16 cellular contexts compared by ENCODE assay signal in genomic region chr11:31956310-31956709, GRCh38.
DNase-seq lines count a peak whose midpoint lies in the region; ATAC-seq and TF ChIP-seq lines count a peak whose summit lies in the region.
"Had no signal": no experiment of that assay in that cellular context is flagged by ENCODE, and none has a peak within 500 bp of the region (broad histone marks: within the 10 kb centered on the region; RNA-seq: fewer than 3 reads in every experiment).

No MANE protein-coding gene starts in this region.

- peak; percentile 6 for DNase-seq in activated CD8-positive, alpha-beta T cell treated with anti-CD3 and anti-CD28 coated beads for 36 hours
- DNase-seq in activated CD8-positive, alpha-beta T cell treated with anti-CD3 and anti-CD28 coated beads, Interleukin-2, amount 10 ng/mL, durations not matched to agents 7 days and 5 days = no peak
- DNase-seq in M059J (ENCODE audit: low read depth) (peak; percentile 71), kidney tubule cell (ENCODE audit: low spot score) (peak; percentile 13), cerebellar cortex (ENCODE audit: low spot score) (no peak), dermis blood vessel endothelial cell (no peak), HCEC 1CT (no peak)
- DNase-seq: activated CD4-positive, CD25-positive, alpha-beta regulatory T cell treated with anti-CD3 and anti-CD28 coated beads, Interleukin-2, amount 50 U/mL, for 72 hours; CD4-positive, CD25-positive, alpha-beta regulatory T cell; GOT3; MG63; naive thymus-derived CD8-positive, alpha-beta T cell; NCI-H187; SHP77 treated with DMSO at 0.1 percent for 48 hours had no signal

- intact Hi-C loops in activated CD8-positive, alpha-beta T cell treated with anti-CD3 and anti-CD28 coated beads for 36 hours (cut with micrococcal nuclease) = loop anchor here (5.0 kb wide), 1 partner anchor 714 kb away; no protein-coding TSS in a partner anchor

- H3K27ac Mint-ChIP-seq in activated CD8-positive, alpha-beta T cell treated with anti-CD3 and anti-CD28 coated beads for 36 hours = no peak overlapping the region
- H3K27ac Mint-ChIP-seq in activated CD8-positive, alpha-beta T cell treated with anti-CD3 and anti-CD28 coated beads, Interleukin-2, amount 10 ng/mL, durations not matched to agents 7 days and 5 days = no peak overlapping the region
- H3K27ac Mint-ChIP-seq: CD4-positive, CD25-positive, alpha-beta regulatory T cell; naive thymus-derived CD8-positive, alpha-beta T cell; T-helper 1 cell treated with Interleukin-12 subunit alpha and Interleukin-12 subunit beta and Interleukin-4 antibody, amounts not matched to agents 30 μg/mL and 1 μg/mL, for 36 hours had no signal

- no peak overlapping the region for H3K4me3 Mint-ChIP-seq in activated CD8-positive, alpha-beta T cell treated with anti-CD3 and anti-CD28 coated beads for 36 hours
- H3K4me3 Mint-ChIP-seq in activated CD8-positive, alpha-beta T cell treated with anti-CD3 and anti-CD28 coated beads, Interleukin-2, amount 10 ng/mL, durations not matched to agents 7 days and 5 days = no peak overlapping the region
- H3K4me3 Mint-ChIP-seq: CD4-positive, CD25-positive, alpha-beta regulatory T cell; naive thymus-derived CD8-positive, alpha-beta T cell; T-helper 1 cell treated with Interleukin-12 subunit alpha and Interleukin-12 subunit beta and Interleukin-4 antibody, amounts not matched to agents 30 μg/mL and 1 μg/mL, for 36 hours had no signal

- POLR2A ChIA-PET in activated CD8-positive, alpha-beta T cell treated with anti-CD3 and anti-CD28 coated beads for 36 hours (lab: Charles Lee) = no interaction called here
- POLR2A ChIA-PET in activated CD8-positive, alpha-beta T cell treated with anti-CD3 and anti-CD28 coated beads, Interleukin-2, amount 10 ng/mL, durations not matched to agents 7 days and 5 days (lab: Charles Lee) = no interaction called here

- no peaks in the 10 kb centered on the region for H3K4me1 Mint-ChIP-seq in activated CD8-positive, alpha-beta T cell treated with anti-CD3 and anti-CD28 coated beads for 36 hours (ENCODE audit: low read depth)
- H3K4me1 Mint-ChIP-seq in activated CD8-positive, alpha-beta T cell treated with anti-CD3 and anti-CD28 coated beads, Interleukin-2, amount 10 ng/mL, durations not matched to agents 7 days and 5 days (ENCODE audit: low read depth) = peaks cover 4% of the 10 kb centered on the region

- H3K36me3 Mint-ChIP-seq in activated CD8-positive, alpha-beta T cell treated with anti-CD3 and anti-CD28 coated beads for 36 hours (ENCODE audit: low read depth) = no peaks in the 10 kb centered on the region
- H3K36me3 Mint-ChIP-seq in activated CD8-positive, alpha-beta T cell treated with anti-CD3 and anti-CD28 coated beads, Interleukin-2, amount 10 ng/mL, durations not matched to agents 7 days and 5 days (ENCODE audit: low read depth) = no peaks in the 10 kb centered on the region
- H3K36me3 Mint-ChIP-seq: CD4-positive, CD25-positive, alpha-beta regulatory T cell; naive thymus-derived CD8-positive, alpha-beta T cell had no signal

- CTCF ChIA-PET in activated CD8-positive, alpha-beta T cell treated with anti-CD3 and anti-CD28 coated beads for 36 hours (lab: Charles Lee) = interaction anchor here (1.2 to 3.5 kb wide), 4 partner anchors 12 to 719 kb away, joined by 3 to 38 read pairs (median 10); no protein-coding TSS in a partner anchor
- CTCF ChIA-PET in activated CD8-positive, alpha-beta T cell treated with anti-CD3 and anti-CD28 coated beads, Interleukin-2, amount 10 ng/mL, durations not matched to agents 7 days and 5 days (lab: Charles Lee) = interaction anchor here (1.4 to 4.3 kb wide), 3 partner anchors 12 to 718 kb away, joined by 4 to 27 read pairs (median 16); no protein-coding TSS in a partner anchor

- no peaks in the 10 kb centered on the region for H3K9me3 Mint-ChIP-seq in activated CD8-positive, alpha-beta T cell treated with anti-CD3 and anti-CD28 coated beads for 36 hours
- no peaks in the 10 kb centered on the region for H3K9me3 Mint-ChIP-seq in activated CD8-positive, alpha-beta T cell treated with anti-CD3 and anti-CD28 coated beads, Interleukin-2, amount 10 ng/mL, durations not matched to agents 7 days and 5 days (ENCODE audit: insufficient read depth)
- H3K9me3 Mint-ChIP-seq: CD4-positive, CD25-positive, alpha-beta regulatory T cell; naive thymus-derived CD8-positive, alpha-beta T cell; T-helper 1 cell treated with Interleukin-12 subunit alpha and Interleukin-12 subunit beta and Interleukin-4 antibody, amounts not matched to agents 30 μg/mL and 1 μg/mL, for 36 hours had no signal

- H3K27me3 Mint-ChIP-seq in activated CD8-positive, alpha-beta T cell treated with anti-CD3 and anti-CD28 coated beads for 36 hours = peaks cover 6% of the 10 kb centered on the region
- peaks cover 6% of the 10 kb centered on the region for H3K27me3 Mint-ChIP-seq in activated CD8-positive, alpha-beta T cell treated with anti-CD3 and anti-CD28 coated beads, Interleukin-2, amount 10 ng/mL, durations not matched to agents 7 days and 5 days (ENCODE audit: low read depth)

- ATAC-seq in activated CD8-positive, alpha-beta T cell treated with anti-CD3 and anti-CD28 coated beads for 36 hours = no peak
- ATAC-seq in activated CD8-positive, alpha-beta T cell treated with anti-CD3 and anti-CD28 coated beads, Interleukin-2, amount 10 ng/mL, durations not matched to agents 7 days and 5 days = no peak
- peak; percentile 53 for ATAC-seq in GM18868 (IDR thresholded peaks at IDR 0.05; ENCODE audit: unreplicated experiment)
- ATAC-seq: naive thymus-derived CD8-positive, alpha-beta T cell had no signal

- no peak for TF ChIP-seq CTCF in activated CD8-positive, alpha-beta T cell treated with anti-CD3 and anti-CD28 coated beads for 36 hours (IDR thresholded peaks at IDR 0.05)

Comparison
In these comparisons a context has a peak if more than half of its experiments do, and no peak if none do; other contexts are left out.
1. DNase-seq: peak in activated CD8-positive, alpha-beta T cell treated with anti-CD3 and anti-CD28 coated beads for 36 hours (single experiment), M059J (single experiment) and kidney tubule cell (single experiment); none in activated CD8-positive, alpha-beta T cell treated with anti-CD3 and anti-CD28 coated beads, Interleukin-2, amount 10 ng/mL, durations not matched to agents 7 days and 5 days (single experiment), cerebellar cortex (single experiment), dermis blood vessel endothelial cell (single experiment) and HCEC 1CT (single experiment).